In genomic region chr19:38851622-38852230, GRCh38 we compare ENCODE assay signal across 1 cellular context.
TF ChIP-seq lines count a peak whose summit lies in the region.

No MANE protein-coding gene starts in this region.

TF ChIP-seq in HepG2, 621 proteins besides CTCF, POLR2A, EP300 and RAD21 (continues in another document):
- TF ChIP-seq ZNF792 (CRISPR knock-in tag; IDR thresholded peaks at IDR 0.05) (peak; percentile 55; the same call in 1 of the 2 replicates), THAP8 (CRISPR knock-in tag; IDR thresholded peaks at IDR 0.05; ENCODE audit: borderline replicate concordance) (no peak), RFXAP (CRISPR knock-in tag; IDR thresholded peaks at IDR 0.05; ENCODE audit: borderline replicate concordance) (no peak), GMEB1 (CRISPR knock-in tag; IDR thresholded peaks at IDR 0.05; ENCODE audit: borderline replicate concordance) (peak; percentile 74), ZNF33B (CRISPR knock-in tag; IDR thresholded peaks at IDR 0.05) (no peak), SOX5 (CRISPR knock-in tag; IDR thresholded peaks at IDR 0.05; ENCODE audit: borderline replicate concordance) (no peak), ZNF124 (CRISPR knock-in tag; IDR thresholded peaks at IDR 0.05) (no peak), ZNF282 (IDR thresholded peaks at IDR 0.05; ENCODE audit: partially characterized antibody) (no peak), MED8 (CRISPR knock-in tag; IDR thresholded peaks at IDR 0.05; ENCODE audit: insufficient replicate concordance) (peak; percentile 11), ZNF589 (CRISPR knock-in tag; conservative IDR thresholded peaks at IDR 0.05) (no peak; the same call in 1 of the 2 replicates), NFYB (CRISPR knock-in tag; IDR thresholded peaks at IDR 0.05) (no peak), CENPX (CRISPR knock-in tag; IDR thresholded peaks at IDR 0.05) (no peak), ZNF768 (CRISPR knock-in tag; IDR thresholded peaks at IDR 0.05) (0 out of 2 replicates have a peak, but pooled peaks have one; percentile 47), TMF1 (CRISPR knock-in tag; IDR thresholded peaks at IDR 0.05; ENCODE audit: low read depth) (no peak), MEIS2 (CRISPR knock-in tag; IDR thresholded peaks at IDR 0.05) (peak; percentile 69; the same call in 1 of the 2 replicates), MATR3 (CRISPR knock-in tag; IDR thresholded peaks at IDR 0.05) (no peak), ZNF710 (CRISPR knock-in tag; IDR thresholded peaks at IDR 0.05; ENCODE audit: borderline replicate concordance) (no peak), KAT7 (CRISPR knock-in tag; IDR thresholded peaks at IDR 0.05; ENCODE audit: borderline replicate concordance) (no peak), NFKB2 (CRISPR knock-in tag; IDR thresholded peaks at IDR 0.05; ENCODE audit: borderline replicate concordance) (peak; percentile 76; the same call in 1 of the 2 replicates), MYPOP (CRISPR knock-in tag; IDR thresholded peaks at IDR 0.05) (no peak), STAG1 (CRISPR knock-in tag; IDR thresholded peaks at IDR 0.05) (no peak), KAT8 (CRISPR knock-in tag; IDR thresholded peaks at IDR 0.05) (peak; percentile 34; the same call in 1 of the 2 replicates), ZBTB42 (CRISPR knock-in tag; IDR thresholded peaks at IDR 0.05) (no peak), ZSCAN21 (CRISPR knock-in tag; IDR thresholded peaks at IDR 0.05; ENCODE audit: borderline replicate concordance) (no peak), BCL6 (CRISPR knock-in tag; IDR thresholded peaks at IDR 0.05) (no peak), ZSCAN9 (CRISPR knock-in tag; IDR thresholded peaks at IDR 0.05; ENCODE audit: borderline replicate concordance) (no peak), ZNF235 (CRISPR knock-in tag; IDR thresholded peaks at IDR 0.05; ENCODE audit: borderline replicate concordance) (no peak), CCAR2 (optimal IDR thresholded peaks at IDR 0.05; ENCODE audit: low read depth, low read length) (no peak), SIX4 (CRISPR knock-in tag; IDR thresholded peaks at IDR 0.05) (no peak), CERS6 (CRISPR knock-in tag; IDR thresholded peaks at IDR 0.05) (no peak), FOXK1 (CRISPR knock-in tag; IDR thresholded peaks at IDR 0.05; ENCODE audit: borderline replicate concordance, low read depth) (peak; percentile 64; the same call in 1 of the 2 replicates), PCBP1 (IDR thresholded peaks at IDR 0.05; ENCODE audit: borderline replicate concordance, low read depth, low read length) (no peak), PHF8 (CRISPR knock-in tag; IDR thresholded peaks at IDR 0.05) (no peak; the same call in 1 of the 2 replicates), SIN3A (IDR thresholded peaks at IDR 0.05; ENCODE audit: borderline replicate concordance, low read depth, low read length) (peak; percentile 47; the same call in 1 of the 2 replicates), ZNF496 (CRISPR knock-in tag; IDR thresholded peaks at IDR 0.05; ENCODE audit: insufficient replicate concordance) (no peak), HOXA3 (CRISPR knock-in tag; IDR thresholded peaks at IDR 0.05) (peak; percentile 77), KAT2B (IDR thresholded peaks at IDR 0.05; ENCODE audit: borderline replicate concordance, low read depth, low read length) (no peak), ZNF253 (CRISPR knock-in tag; IDR thresholded peaks at IDR 0.05; ENCODE audit: borderline replicate concordance) (no peak), ZMYM2 (CRISPR knock-in tag; IDR thresholded peaks at IDR 0.05) (peak; percentile 67; the same call in 1 of the 2 replicates)
- TF ChIP-seq, protein P1, sequence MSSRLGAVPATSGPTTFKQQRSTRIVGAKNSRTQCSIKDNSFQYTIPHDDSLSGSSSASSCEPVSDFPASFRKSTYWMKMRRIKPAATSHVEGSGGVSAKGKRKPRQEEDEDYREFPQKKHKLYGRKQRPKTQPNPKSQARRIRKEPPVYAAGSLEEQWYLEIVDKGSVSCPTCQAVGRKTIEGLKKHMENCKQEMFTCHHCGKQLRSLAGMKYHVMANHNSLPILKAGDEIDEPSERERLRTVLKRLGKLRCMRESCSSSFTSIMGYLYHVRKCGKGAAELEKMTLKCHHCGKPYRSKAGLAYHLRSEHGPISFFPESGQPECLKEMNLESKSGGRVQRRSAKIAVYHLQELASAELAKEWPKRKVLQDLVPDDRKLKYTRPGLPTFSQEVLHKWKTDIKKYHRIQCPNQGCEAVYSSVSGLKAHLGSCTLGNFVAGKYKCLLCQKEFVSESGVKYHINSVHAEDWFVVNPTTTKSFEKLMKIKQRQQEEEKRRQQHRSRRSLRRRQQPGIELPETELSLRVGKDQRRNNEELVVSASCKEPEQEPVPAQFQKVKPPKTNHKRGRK (CRISPR knock-in tag; IDR thresholded peaks at IDR 0.05) = no peak
- TF ChIP-seq, protein P2, sequence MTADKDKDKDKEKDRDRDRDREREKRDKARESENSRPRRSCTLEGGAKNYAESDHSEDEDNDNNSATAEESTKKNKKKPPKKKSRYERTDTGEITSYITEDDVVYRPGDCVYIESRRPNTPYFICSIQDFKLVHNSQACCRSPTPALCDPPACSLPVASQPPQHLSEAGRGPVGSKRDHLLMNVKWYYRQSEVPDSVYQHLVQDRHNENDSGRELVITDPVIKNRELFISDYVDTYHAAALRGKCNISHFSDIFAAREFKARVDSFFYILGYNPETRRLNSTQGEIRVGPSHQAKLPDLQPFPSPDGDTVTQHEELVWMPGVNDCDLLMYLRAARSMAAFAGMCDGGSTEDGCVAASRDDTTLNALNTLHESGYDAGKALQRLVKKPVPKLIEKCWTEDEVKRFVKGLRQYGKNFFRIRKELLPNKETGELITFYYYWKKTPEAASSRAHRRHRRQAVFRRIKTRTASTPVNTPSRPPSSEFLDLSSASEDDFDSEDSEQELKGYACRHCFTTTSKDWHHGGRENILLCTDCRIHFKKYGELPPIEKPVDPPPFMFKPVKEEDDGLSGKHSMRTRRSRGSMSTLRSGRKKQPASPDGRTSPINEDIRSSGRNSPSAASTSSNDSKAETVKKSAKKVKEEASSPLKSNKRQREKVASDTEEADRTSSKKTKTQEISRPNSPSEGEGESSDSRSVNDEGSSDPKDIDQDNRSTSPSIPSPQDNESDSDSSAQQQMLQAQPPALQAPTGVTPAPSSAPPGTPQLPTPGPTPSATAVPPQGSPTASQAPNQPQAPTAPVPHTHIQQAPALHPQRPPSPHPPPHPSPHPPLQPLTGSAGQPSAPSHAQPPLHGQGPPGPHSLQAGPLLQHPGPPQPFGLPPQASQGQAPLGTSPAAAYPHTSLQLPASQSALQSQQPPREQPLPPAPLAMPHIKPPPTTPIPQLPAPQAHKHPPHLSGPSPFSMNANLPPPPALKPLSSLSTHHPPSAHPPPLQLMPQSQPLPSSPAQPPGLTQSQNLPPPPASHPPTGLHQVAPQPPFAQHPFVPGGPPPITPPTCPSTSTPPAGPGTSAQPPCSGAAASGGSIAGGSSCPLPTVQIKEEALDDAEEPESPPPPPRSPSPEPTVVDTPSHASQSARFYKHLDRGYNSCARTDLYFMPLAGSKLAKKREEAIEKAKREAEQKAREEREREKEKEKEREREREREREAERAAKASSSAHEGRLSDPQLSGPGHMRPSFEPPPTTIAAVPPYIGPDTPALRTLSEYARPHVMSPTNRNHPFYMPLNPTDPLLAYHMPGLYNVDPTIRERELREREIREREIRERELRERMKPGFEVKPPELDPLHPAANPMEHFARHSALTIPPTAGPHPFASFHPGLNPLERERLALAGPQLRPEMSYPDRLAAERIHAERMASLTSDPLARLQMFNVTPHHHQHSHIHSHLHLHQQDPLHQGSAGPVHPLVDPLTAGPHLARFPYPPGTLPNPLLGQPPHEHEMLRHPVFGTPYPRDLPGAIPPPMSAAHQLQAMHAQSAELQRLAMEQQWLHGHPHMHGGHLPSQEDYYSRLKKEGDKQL (CRISPR knock-in tag; IDR thresholded peaks at IDR 0.05; ENCODE audit: low read depth) = no peak
- TF ChIP-seq, protein P3, sequence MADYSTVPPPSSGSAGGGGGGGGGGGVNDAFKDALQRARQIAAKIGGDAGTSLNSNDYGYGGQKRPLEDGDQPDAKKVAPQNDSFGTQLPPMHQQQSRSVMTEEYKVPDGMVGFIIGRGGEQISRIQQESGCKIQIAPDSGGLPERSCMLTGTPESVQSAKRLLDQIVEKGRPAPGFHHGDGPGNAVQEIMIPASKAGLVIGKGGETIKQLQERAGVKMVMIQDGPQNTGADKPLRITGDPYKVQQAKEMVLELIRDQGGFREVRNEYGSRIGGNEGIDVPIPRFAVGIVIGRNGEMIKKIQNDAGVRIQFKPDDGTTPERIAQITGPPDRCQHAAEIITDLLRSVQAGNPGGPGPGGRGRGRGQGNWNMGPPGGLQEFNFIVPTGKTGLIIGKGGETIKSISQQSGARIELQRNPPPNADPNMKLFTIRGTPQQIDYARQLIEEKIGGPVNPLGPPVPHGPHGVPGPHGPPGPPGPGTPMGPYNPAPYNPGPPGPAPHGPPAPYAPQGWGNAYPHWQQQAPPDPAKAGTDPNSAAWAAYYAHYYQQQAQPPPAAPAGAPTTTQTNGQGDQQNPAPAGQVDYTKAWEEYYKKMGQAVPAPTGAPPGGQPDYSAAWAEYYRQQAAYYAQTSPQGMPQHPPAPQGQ (CRISPR knock-in tag; IDR thresholded peaks at IDR 0.05; ENCODE audit: borderline replicate concordance) = no peak
- TF ChIP-seq, protein P4, sequence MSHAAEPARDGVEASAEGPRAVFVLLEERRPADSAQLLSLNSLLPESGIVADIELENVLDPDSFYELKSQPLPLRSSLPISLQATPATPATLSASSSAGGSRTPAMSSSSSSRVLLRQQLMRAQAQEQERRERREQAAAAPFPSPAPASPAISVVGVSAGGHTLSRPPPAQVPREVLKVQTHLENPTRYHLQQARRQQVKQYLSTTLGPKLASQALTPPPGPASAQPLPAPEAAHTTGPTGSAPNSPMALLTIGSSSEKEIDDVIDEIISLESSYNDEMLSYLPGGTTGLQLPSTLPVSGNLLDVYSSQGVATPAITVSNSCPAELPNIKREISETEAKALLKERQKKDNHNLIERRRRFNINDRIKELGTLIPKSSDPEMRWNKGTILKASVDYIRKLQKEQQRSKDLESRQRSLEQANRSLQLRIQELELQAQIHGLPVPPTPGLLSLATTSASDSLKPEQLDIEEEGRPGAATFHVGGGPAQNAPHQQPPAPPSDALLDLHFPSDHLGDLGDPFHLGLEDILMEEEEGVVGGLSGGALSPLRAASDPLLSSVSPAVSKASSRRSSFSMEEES (CRISPR knock-in tag; IDR thresholded peaks at IDR 0.05) = peak; percentile 89
- TF ChIP-seq, protein P5, sequence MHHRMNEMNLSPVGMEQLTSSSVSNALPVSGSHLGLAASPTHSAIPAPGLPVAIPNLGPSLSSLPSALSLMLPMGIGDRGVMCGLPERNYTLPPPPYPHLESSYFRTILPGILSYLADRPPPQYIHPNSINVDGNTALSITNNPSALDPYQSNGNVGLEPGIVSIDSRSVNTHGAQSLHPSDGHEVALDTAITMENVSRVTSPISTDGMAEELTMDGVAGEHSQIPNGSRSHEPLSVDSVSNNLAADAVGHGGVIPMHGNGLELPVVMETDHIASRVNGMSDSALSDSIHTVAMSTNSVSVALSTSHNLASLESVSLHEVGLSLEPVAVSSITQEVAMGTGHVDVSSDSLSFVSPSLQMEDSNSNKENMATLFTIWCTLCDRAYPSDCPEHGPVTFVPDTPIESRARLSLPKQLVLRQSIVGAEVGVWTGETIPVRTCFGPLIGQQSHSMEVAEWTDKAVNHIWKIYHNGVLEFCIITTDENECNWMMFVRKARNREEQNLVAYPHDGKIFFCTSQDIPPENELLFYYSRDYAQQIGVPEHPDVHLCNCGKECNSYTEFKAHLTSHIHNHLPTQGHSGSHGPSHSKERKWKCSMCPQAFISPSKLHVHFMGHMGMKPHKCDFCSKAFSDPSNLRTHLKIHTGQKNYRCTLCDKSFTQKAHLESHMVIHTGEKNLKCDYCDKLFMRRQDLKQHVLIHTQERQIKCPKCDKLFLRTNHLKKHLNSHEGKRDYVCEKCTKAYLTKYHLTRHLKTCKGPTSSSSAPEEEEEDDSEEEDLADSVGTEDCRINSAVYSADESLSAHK (CRISPR knock-in tag; IDR thresholded peaks at IDR 0.05; ENCODE audit: borderline replicate concordance) = no peak
